Comparison of ENCODE assay signal across 2 cellular contexts in the genomic region with DNA sequence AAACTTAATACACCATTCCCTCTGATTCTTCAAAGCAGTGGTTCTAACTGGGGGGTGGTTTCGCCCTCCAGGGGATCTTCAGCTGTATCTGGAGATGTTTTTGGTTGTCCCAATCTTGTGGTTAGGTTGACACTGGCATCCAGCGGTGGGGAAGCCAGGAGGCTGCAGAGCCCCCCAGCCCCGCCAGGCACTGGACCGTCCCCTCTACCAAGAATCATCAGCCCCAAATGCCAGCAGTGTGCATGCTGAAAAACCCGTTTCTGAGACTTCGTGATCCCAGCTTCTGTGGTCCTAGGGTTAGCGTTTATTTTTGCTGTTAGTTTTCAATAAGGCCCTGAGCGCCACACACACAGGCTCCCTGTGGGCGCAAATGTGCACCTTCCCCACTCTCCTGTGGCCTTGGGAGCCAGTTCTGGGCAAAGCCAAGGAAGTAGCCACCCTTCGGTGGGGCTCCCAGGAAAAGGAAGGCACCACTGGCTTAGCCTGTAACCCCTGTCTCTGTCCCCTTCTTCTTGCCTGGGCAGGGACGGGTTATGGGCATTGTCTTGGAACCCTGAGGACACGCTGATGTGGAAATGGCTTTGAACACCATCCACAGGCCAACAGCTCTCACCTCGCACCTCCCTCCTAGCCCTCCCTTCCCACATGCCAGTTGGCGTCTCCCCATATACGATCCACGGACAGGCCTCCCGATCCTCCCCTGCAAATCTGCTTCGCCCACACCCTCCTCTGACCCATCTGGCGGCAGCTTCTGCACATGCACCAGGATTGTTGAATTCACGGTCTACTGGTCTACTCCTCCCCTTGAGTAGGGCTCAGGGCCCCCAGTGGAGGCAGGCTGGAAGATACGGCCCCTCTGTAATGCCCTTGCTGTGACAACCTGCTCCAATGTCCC.
TF ChIP-seq lines count a peak whose summit lies in the region.

No MANE protein-coding gene starts in this region.

TF ChIP-seq in HEK293, 187 proteins besides CTCF, POLR2A, EP300 and RAD21:
- TF ChIP-seq EGR2 (tag by site-specific recombination; IDR thresholded peaks at IDR 0.05; ENCODE audit: low read depth) (peak; percentile 30; the same call in 1 of the 2 replicates), ZFHX2 (tag by site-specific recombination; conservative IDR thresholded peaks at IDR 0.05) (0 out of 2 replicates have a peak, but pooled peaks have one; percentile 27), GLIS1 (tag by site-specific recombination; IDR thresholded peaks at IDR 0.05) (0 out of 2 replicates have a peak, but pooled peaks have one; percentile 14), SCRT1 (tag by site-specific recombination; IDR thresholded peaks at IDR 0.05; ENCODE audit: borderline replicate concordance) (no peak)

TF ChIP-seq in HepG2, 621 proteins besides CTCF, POLR2A, EP300 and RAD21:
- TF ChIP-seq RXRA (CRISPR knock-in tag; IDR thresholded peaks at IDR 0.05) (no peak), KDM6A (CRISPR knock-in tag; IDR thresholded peaks at IDR 0.05; ENCODE audit: low read depth) (no peak), ZNF776 (CRISPR knock-in tag; IDR thresholded peaks at IDR 0.05) (no peak), ZFX (CRISPR knock-in tag; IDR thresholded peaks at IDR 0.05; ENCODE audit: low read depth) (no peak), ZFP36L2 (CRISPR knock-in tag; IDR thresholded peaks at IDR 0.05) (no peak), AHR (CRISPR knock-in tag; IDR thresholded peaks at IDR 0.05) (no peak), GATAD1 (CRISPR knock-in tag; IDR thresholded peaks at IDR 0.05) (no peak), ZNF205 (CRISPR knock-in tag; IDR thresholded peaks at IDR 0.05) (no peak), ZNF543 (CRISPR knock-in tag; IDR thresholded peaks at IDR 0.05) (no peak), EEA1 (CRISPR knock-in tag; IDR thresholded peaks at IDR 0.05; ENCODE audit: borderline replicate concordance) (no peak), JARID2 (CRISPR knock-in tag; IDR thresholded peaks at IDR 0.05; ENCODE audit: insufficient replicate concordance) (no peak), ZNF841 (CRISPR knock-in tag; IDR thresholded peaks at IDR 0.05; ENCODE audit: borderline replicate concordance) (no peak)
- TF ChIP-seq, protein P1, sequence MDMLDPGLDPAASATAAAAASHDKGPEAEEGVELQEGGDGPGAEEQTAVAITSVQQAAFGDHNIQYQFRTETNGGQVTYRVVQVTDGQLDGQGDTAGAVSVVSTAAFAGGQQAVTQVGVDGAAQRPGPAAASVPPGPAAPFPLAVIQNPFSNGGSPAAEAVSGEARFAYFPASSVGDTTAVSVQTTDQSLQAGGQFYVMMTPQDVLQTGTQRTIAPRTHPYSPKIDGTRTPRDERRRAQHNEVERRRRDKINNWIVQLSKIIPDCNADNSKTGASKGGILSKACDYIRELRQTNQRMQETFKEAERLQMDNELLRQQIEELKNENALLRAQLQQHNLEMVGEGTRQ (IDR thresholded peaks at IDR 0.05; ENCODE audit: low read depth, low read length): no peak
- TF ChIP-seq, protein P1 (CRISPR knock-in tag; IDR thresholded peaks at IDR 0.05; ENCODE audit: borderline replicate concordance): no peak
- TF ChIP-seq, protein P2, sequence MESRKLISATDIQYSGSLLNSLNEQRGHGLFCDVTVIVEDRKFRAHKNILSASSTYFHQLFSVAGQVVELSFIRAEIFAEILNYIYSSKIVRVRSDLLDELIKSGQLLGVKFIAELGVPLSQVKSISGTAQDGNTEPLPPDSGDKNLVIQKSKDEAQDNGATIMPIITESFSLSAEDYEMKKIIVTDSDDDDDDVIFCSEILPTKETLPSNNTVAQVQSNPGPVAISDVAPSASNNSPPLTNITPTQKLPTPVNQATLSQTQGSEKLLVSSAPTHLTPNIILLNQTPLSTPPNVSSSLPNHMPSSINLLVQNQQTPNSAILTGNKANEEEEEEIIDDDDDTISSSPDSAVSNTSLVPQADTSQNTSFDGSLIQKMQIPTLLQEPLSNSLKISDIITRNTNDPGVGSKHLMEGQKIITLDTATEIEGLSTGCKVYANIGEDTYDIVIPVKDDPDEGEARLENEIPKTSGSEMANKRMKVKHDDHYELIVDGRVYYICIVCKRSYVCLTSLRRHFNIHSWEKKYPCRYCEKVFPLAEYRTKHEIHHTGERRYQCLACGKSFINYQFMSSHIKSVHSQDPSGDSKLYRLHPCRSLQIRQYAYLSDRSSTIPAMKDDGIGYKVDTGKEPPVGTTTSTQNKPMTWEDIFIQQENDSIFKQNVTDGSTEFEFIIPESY (CRISPR knock-in tag; IDR thresholded peaks at IDR 0.05): no peak
- TF ChIP-seq, protein P3, sequence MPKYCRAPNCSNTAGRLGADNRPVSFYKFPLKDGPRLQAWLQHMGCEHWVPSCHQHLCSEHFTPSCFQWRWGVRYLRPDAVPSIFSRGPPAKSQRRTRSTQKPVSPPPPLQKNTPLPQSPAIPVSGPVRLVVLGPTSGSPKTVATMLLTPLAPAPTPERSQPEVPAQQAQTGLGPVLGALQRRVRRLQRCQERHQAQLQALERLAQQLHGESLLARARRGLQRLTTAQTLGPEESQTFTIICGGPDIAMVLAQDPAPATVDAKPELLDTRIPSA (CRISPR knock-in tag; IDR thresholded peaks at IDR 0.05; ENCODE audit: borderline replicate concordance): no peak
- TF ChIP-seq, protein P4, sequence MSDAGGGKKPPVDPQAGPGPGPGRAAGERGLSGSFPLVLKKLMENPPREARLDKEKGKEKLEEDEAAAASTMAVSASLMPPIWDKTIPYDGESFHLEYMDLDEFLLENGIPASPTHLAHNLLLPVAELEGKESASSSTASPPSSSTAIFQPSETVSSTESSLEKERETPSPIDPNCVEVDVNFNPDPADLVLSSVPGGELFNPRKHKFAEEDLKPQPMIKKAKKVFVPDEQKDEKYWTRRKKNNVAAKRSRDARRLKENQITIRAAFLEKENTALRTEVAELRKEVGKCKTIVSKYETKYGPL (CRISPR knock-in tag; IDR thresholded peaks at IDR 0.05): no peak
- TF ChIP-seq, protein P5, sequence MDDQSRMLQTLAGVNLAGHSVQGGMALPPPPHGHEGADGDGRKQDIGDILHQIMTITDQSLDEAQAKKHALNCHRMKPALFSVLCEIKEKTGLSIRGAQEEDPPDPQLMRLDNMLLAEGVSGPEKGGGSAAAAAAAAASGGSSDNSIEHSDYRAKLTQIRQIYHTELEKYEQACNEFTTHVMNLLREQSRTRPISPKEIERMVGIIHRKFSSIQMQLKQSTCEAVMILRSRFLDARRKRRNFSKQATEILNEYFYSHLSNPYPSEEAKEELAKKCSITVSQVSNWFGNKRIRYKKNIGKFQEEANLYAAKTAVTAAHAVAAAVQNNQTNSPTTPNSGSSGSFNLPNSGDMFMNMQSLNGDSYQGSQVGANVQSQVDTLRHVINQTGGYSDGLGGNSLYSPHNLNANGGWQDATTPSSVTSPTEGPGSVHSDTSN (CRISPR knock-in tag; IDR thresholded peaks at IDR 0.05; ENCODE audit: borderline replicate concordance): no peak
- TF ChIP-seq, protein P6, sequence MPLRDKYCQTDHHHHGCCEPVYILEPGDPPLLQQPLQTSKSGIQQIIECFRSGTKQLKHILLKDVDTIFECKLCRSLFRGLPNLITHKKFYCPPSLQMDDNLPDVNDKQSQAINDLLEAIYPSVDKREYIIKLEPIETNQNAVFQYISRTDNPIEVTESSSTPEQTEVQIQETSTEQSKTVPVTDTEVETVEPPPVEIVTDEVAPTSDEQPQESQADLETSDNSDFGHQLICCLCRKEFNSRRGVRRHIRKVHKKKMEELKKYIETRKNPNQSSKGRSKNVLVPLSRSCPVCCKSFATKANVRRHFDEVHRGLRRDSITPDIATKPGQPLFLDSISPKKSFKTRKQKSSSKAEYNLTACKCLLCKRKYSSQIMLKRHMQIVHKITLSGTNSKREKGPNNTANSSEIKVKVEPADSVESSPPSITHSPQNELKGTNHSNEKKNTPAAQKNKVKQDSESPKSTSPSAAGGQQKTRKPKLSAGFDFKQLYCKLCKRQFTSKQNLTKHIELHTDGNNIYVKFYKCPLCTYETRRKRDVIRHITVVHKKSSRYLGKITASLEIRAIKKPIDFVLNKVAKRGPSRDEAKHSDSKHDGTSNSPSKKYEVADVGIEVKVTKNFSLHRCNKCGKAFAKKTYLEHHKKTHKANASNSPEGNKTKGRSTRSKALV (CRISPR knock-in tag; IDR thresholded peaks at IDR 0.05): no peak
TF ChIP-seq in HepG2: peak in this region for 0.
